1 cellular context compared by ENCODE assay signal in genomic region chr7:156772725-156773124, GRCh38.
TF ChIP-seq lines count a peak whose summit lies in the region.

No MANE protein-coding gene starts in this region.

TF ChIP-seq in K562, 482 proteins besides CTCF, POLR2A, EP300 and RAD21 (continued from another document and continues in another):
- TF ChIP-seq E2F5 (CRISPR knock-in tag; IDR thresholded peaks at IDR 0.05) (no peak), ZNF740 (CRISPR knock-in tag; IDR thresholded peaks at IDR 0.05) (no peak), ZNF740 (tag; IDR thresholded peaks at IDR 0.05) (no peak), PKNOX1 (IDR thresholded peaks at IDR 0.05) (no peak), NCOR1 (IDR thresholded peaks at IDR 0.05) (peak; percentile 18; the same call in 1 of the 2 replicates), ZNF668 (CRISPR knock-in tag; IDR thresholded peaks at IDR 0.05) (no peak), MYC (IDR thresholded peaks at IDR 0.05; ENCODE audit: low read depth, low read length) (no peak), MYC (CRISPR knock-in tag; IDR thresholded peaks at IDR 0.05; ENCODE audit: borderline replicate concordance, low read depth) (no peak), HCFC1 (IDR thresholded peaks at IDR 0.05; ENCODE audit: low read depth, low read length) (no peak), ZNF717 (CRISPR knock-in tag; IDR thresholded peaks at IDR 0.05) (no peak), ZFP1 (CRISPR knock-in tag; IDR thresholded peaks at IDR 0.05) (no peak), SNIP1 (IDR thresholded peaks at IDR 0.05; ENCODE audit: low read depth) (no peak), ETS1 (conservative IDR thresholded peaks at IDR 0.05; ENCODE audit: control insufficient read depth, low read depth, low read length) (no peak), ZKSCAN3 (CRISPR knock-in tag; IDR thresholded peaks at IDR 0.05) (no peak), TAL1 (IDR thresholded peaks at IDR 0.05) (peak; percentile 52), HDAC1 (IDR thresholded peaks at IDR 0.05) (no peak), PYGO2 (tag; IDR thresholded peaks at IDR 0.05) (no peak), SPI1 (IDR thresholded peaks at IDR 0.05; ENCODE audit: borderline replicate concordance, low read depth, low read length) (peak; percentile 78), PML (IDR thresholded peaks at IDR 0.05; ENCODE audit: low read length) (0 out of 2 replicates have a peak, but pooled peaks have one; percentile 32), ZBTB8A (IDR thresholded peaks at IDR 0.05; ENCODE audit: partially characterized antibody) (no peak), ELK1 (CRISPR knock-in tag; IDR thresholded peaks at IDR 0.05) (no peak), ZNF785 (CRISPR knock-in tag; IDR thresholded peaks at IDR 0.05) (no peak), HNRNPH1 (optimal IDR thresholded peaks at IDR 0.05; ENCODE audit: low read depth, low read length) (no peak), BRD9 (IDR thresholded peaks at IDR 0.05; ENCODE audit: low read depth, partially characterized antibody) (no peak), SMARCE1 (IDR thresholded peaks at IDR 0.05) (peak; percentile 52; the same call in 1 of the 2 replicates), FUS (optimal IDR thresholded peaks at IDR 0.05; ENCODE audit: low read depth, low read length) (no peak), ARID1B (IDR thresholded peaks at IDR 0.05) (peak; percentile 79), ZFPM2 (CRISPR knock-in tag; IDR thresholded peaks at IDR 0.05) (no peak), ZNF239 (CRISPR knock-in tag; IDR thresholded peaks at IDR 0.05) (no peak), ZNF778 (CRISPR knock-in tag; IDR thresholded peaks at IDR 0.05) (no peak), NR2C1 (IDR thresholded peaks at IDR 0.05) (no peak), NR2C1 (tag; IDR thresholded peaks at IDR 0.05) (no peak), CBFA2T3 (IDR thresholded peaks at IDR 0.05) (peak; percentile 62; the same call in 1 of the 2 replicates), RBM15 (IDR thresholded peaks at IDR 0.05; ENCODE audit: insufficient read depth, low read length) (no peak), PHTF2 (CRISPR knock-in tag; IDR thresholded peaks at IDR 0.05) (no peak), MTA1 (IDR thresholded peaks at IDR 0.05; ENCODE audit: borderline replicate concordance) (0 out of 2 replicates have a peak, but pooled peaks have one; percentile 28), MYBL2 (IDR thresholded peaks at IDR 0.05; ENCODE audit: low read depth) (no peak), MYBL2 (CRISPR knock-in tag; IDR thresholded peaks at IDR 0.05; ENCODE audit: borderline replicate concordance) (no peak), ZEB2 (IDR thresholded peaks at IDR 0.05) (no peak), PBX2 (CRISPR knock-in tag; IDR thresholded peaks at IDR 0.05; ENCODE audit: low read depth) (no peak), PBX2 (tag; conservative IDR thresholded peaks at IDR 0.05; ENCODE audit: low read depth) (no peak), HDGF (IDR thresholded peaks at IDR 0.05) (no peak), ARID3A (IDR thresholded peaks at IDR 0.05; ENCODE audit: borderline replicate concordance, low read depth, low read length) (0 out of 2 replicates have a peak, but pooled peaks have one; percentile 47), REST (CRISPR knock-in tag; IDR thresholded peaks at IDR 0.05; ENCODE audit: low read depth) (no peak), ZFX (CRISPR knock-in tag; IDR thresholded peaks at IDR 0.05) (no peak), TRIM24 (IDR thresholded peaks at IDR 0.05) (peak; percentile 17 to 42; a peak in 1 of 4 replicates), PHF21A (IDR thresholded peaks at IDR 0.05; ENCODE audit: borderline replicate concordance, low read depth) (no peak)
- TF ChIP-seq, protein P1, sequence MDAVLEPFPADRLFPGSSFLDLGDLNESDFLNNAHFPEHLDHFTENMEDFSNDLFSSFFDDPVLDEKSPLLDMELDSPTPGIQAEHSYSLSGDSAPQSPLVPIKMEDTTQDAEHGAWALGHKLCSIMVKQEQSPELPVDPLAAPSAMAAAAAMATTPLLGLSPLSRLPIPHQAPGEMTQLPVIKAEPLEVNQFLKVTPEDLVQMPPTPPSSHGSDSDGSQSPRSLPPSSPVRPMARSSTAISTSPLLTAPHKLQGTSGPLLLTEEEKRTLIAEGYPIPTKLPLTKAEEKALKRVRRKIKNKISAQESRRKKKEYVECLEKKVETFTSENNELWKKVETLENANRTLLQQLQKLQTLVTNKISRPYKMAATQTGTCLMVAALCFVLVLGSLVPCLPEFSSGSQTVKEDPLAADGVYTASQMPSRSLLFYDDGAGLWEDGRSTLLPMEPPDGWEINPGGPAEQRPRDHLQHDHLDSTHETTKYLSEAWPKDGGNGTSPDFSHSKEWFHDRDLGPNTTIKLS (IDR thresholded peaks at IDR 0.05; ENCODE audit: borderline replicate concordance, low read depth), result no peak
- TF ChIP-seq, protein P2, sequence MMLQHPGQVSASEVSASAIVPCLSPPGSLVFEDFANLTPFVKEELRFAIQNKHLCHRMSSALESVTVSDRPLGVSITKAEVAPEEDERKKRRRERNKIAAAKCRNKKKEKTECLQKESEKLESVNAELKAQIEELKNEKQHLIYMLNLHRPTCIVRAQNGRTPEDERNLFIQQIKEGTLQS (IDR thresholded peaks at IDR 0.05), result no peak
- TF ChIP-seq, protein P2 (CRISPR knock-in tag; conservative IDR thresholded peaks at IDR 0.05), result no peak
- TF ChIP-seq, protein P3, sequence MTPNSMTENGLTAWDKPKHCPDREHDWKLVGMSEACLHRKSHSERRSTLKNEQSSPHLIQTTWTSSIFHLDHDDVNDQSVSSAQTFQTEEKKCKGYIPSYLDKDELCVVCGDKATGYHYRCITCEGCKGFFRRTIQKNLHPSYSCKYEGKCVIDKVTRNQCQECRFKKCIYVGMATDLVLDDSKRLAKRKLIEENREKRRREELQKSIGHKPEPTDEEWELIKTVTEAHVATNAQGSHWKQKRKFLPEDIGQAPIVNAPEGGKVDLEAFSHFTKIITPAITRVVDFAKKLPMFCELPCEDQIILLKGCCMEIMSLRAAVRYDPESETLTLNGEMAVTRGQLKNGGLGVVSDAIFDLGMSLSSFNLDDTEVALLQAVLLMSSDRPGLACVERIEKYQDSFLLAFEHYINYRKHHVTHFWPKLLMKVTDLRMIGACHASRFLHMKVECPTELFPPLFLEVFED (CRISPR knock-in tag; conservative IDR thresholded peaks at IDR 0.05), result no peak
